In genomic region chr9:127698985-127699670, GRCh38 we compare ENCODE assay signal across 8 cellular contexts. TPM values are rescaled to one million over a fixed set of nuclear protein-coding genes. Genes with fewer than 3 reads are reported as not detected.
DNase-seq lines count a peak whose midpoint lies in the region; ATAC-seq and TF ChIP-seq lines count a peak whose summit lies in the region.

No MANE protein-coding gene starts in this region.

- peak; percentile 100 for ATAC-seq in activated CD8-positive, alpha-beta memory T cell treated with anti-CD3 and anti-CD28 coated beads, Interleukin-2, amount 10 ng/mL, durations not matched to agents 7 days and 5 days
- ATAC-seq in lower lobe of right lung, result peak; percentile 98 to 99

- H3K27me3 ChIP-seq in H7 (ENCODE audit: control insufficient read depth, insufficient read depth, low read length) (no peaks in the 10 kb centered on the region), lower lobe of right lung (ENCODE audit: low read depth) (no peaks in the 10 kb centered on the region)
- H3K27me3 ChIP-seq in effector memory CD4-positive, alpha-beta T cell (replicated peaks; ENCODE audit: control insufficient read depth, insufficient read depth, low read length, poor library complexity, severe bottlenecking), result no peaks in the 10 kb centered on the region

- no peaks in the 10 kb centered on the region for H3K9me3 ChIP-seq in effector memory CD4-positive, alpha-beta T cell (ENCODE audit: control insufficient read depth, low read length)
- no peaks in the 10 kb centered on the region for H3K9me3 ChIP-seq in lower lobe of right lung

- H3K4me1 Mint-ChIP-seq in activated CD8-positive, alpha-beta memory T cell treated with anti-CD3 and anti-CD28 coated beads, Interleukin-2, amount 10 ng/mL, durations not matched to agents 7 days and 5 days, result peaks cover 21% of the 10 kb centered on the region

- no peaks in the 10 kb centered on the region for H3K27me3 Mint-ChIP-seq in activated CD8-positive, alpha-beta memory T cell treated with anti-CD3 and anti-CD28 coated beads, Interleukin-2, amount 10 ng/mL, durations not matched to agents 7 days and 5 days

- peak; percentile 29 for TF ChIP-seq CTCF in lower lobe of right lung (IDR thresholded peaks at IDR 0.05)

- intact Hi-C loops in lower lobe of right lung (cut with DNase I), result no loop called here

- H3K36me3 ChIP-seq in H7 (replicated peaks; ENCODE audit: control insufficient read depth, insufficient read depth, low read length), result no peaks in the 10 kb centered on the region
- H3K36me3 ChIP-seq in effector memory CD4-positive, alpha-beta T cell (ENCODE audit: control insufficient read depth, insufficient read depth, low read length), result no peaks in the 10 kb centered on the region
- H3K36me3 ChIP-seq in lower lobe of right lung, result peaks cover 5% of the 10 kb centered on the region

- DNase-seq in DMS53 (lab: John Stamatoyannopoulos, UW) (peak; percentile 99), H7 (peak; percentile 99), NCI-H2171 (lab: John Stamatoyannopoulos, UW) (peak; percentile 71), lower lobe of right lung (peak; percentile 98), UCSD-AML1 (lab: John Stamatoyannopoulos, UW; ENCODE audit: unreplicated experiment) (no peak)
- peak; percentile 94 for DNase-seq in activated CD8-positive, alpha-beta memory T cell treated with anti-CD3 and anti-CD28 coated beads, Interleukin-2, amount 10 ng/mL, durations not matched to agents 7 days and 5 days
- DNase-seq in effector memory CD4-positive, alpha-beta T cell, result peak; percentile 70 to 80 (median 74)
- DNase-seq in stimulated activated CD4-positive, alpha-beta T cell treated with anti-CD3 and anti-CD28 coated beads, Interleukin-4, amount 100 ng/mL, for 4 hours, result peak; percentile 78 to 82

- peak overlapping the region; percentile 65 for H3K4me3 Mint-ChIP-seq in activated CD8-positive, alpha-beta memory T cell treated with anti-CD3 and anti-CD28 coated beads, Interleukin-2, amount 10 ng/mL, durations not matched to agents 7 days and 5 days

- H3K36me3 Mint-ChIP-seq in activated CD8-positive, alpha-beta memory T cell treated with anti-CD3 and anti-CD28 coated beads, Interleukin-2, amount 10 ng/mL, durations not matched to agents 7 days and 5 days, result peaks cover 2% of the 10 kb centered on the region

- CTCF ChIA-PET in activated CD8-positive, alpha-beta memory T cell treated with anti-CD3 and anti-CD28 coated beads, Interleukin-2, amount 10 ng/mL, durations not matched to agents 7 days and 5 days (lab: Charles Lee), result interaction anchor here (0.7 to 2.4 kb wide), 2 partner anchors 36 to 223 kb away, joined by 3 to 7 read pairs; partner anchors contain the start of gene TOR2A

- H3K27ac ChIP-seq in effector memory CD4-positive, alpha-beta T cell (ENCODE audit: insufficient read depth, low read length, poor library complexity, severe bottlenecking), result no peak overlapping the region
- peak overlapping the region; percentile 92 for H3K27ac ChIP-seq in lower lobe of right lung

- H3K9me3 Mint-ChIP-seq in activated CD8-positive, alpha-beta memory T cell treated with anti-CD3 and anti-CD28 coated beads, Interleukin-2, amount 10 ng/mL, durations not matched to agents 7 days and 5 days (ENCODE audit: low read depth), result no peaks in the 10 kb centered on the region

- H3K4me3 ChIP-seq in H7 (ENCODE audit: insufficient read depth, low read depth, low read length) (peak overlapping the region; percentile 46), lower lobe of right lung (peak overlapping the region; percentile 47)
- H3K4me3 ChIP-seq in effector memory CD4-positive, alpha-beta T cell (ENCODE audit: insufficient read depth, low read depth, low read length, poor library complexity, severe bottlenecking), result peak overlapping the region; percentile 59

- peak overlapping the region; percentile 73 for H3K27ac Mint-ChIP-seq in activated CD8-positive, alpha-beta memory T cell treated with anti-CD3 and anti-CD28 coated beads, Interleukin-2, amount 10 ng/mL, durations not matched to agents 7 days and 5 days

- peaks cover 6% of the 10 kb centered on the region for H3K4me1 ChIP-seq in effector memory CD4-positive, alpha-beta T cell (ENCODE audit: control insufficient read depth, insufficient read depth, low read length, poor library complexity, severe bottlenecking)
- no peaks in the 10 kb centered on the region for H3K4me1 ChIP-seq in lower lobe of right lung

RNA-seq across cellular contexts. Expression of gene CFAP157, which starts 7.7 kb away (rescaled TPM):
- not detected in 2 replicates for total RNA-seq in H7 (2014; rRNA removed; shearing (Covaris generic))
- not detected for total RNA-seq in activated CD8-positive, alpha-beta memory T cell treated with anti-CD3 and anti-CD28 coated beads, Interleukin-2, amount 10 ng/mL, durations not matched to agents 7 days and 5 days
- total RNA-seq in lower lobe of right lung, result 25.9 TPM

RNA-seq across cellular contexts. Expression of gene PTRH1, which starts 16.3 kb away (rescaled TPM):
- 14.3 and 21.2 TPM in 2 replicates for total RNA-seq in H7 (2014; rRNA removed; shearing (Covaris generic))
- 10 to 100 TPM; 12.5 to 14.4 TPM for total RNA-seq in activated CD8-positive, alpha-beta memory T cell treated with anti-CD3 and anti-CD28 coated beads, Interleukin-2, amount 10 ng/mL, durations not matched to agents 7 days and 5 days
- total RNA-seq in lower lobe of right lung, result 9.1 TPM

RNA-seq across cellular contexts. Expression of gene TTC16, which starts 16.8 kb away (rescaled TPM):
- 0.11 TPM in 1 of 2 replicates, not detected in the other for total RNA-seq in H7 (2014; rRNA removed; shearing (Covaris generic))
- 1 to 10 TPM; 1.2 to 5.2 TPM for total RNA-seq in activated CD8-positive, alpha-beta memory T cell treated with anti-CD3 and anti-CD28 coated beads, Interleukin-2, amount 10 ng/mL, durations not matched to agents 7 days and 5 days
- 1.3 TPM for total RNA-seq in lower lobe of right lung

RNA-seq across cellular contexts. Expression of gene TOR2A, which starts 36.0 kb away (rescaled TPM):
- 13.7 and 19.3 TPM in 2 replicates for total RNA-seq in H7 (2014; rRNA removed; shearing (Covaris generic))
- total RNA-seq in activated CD8-positive, alpha-beta memory T cell treated with anti-CD3 and anti-CD28 coated beads, Interleukin-2, amount 10 ng/mL, durations not matched to agents 7 days and 5 days, result 10 to 100 TPM; 24.1 to 26.8 TPM
- 16.5 TPM for total RNA-seq in lower lobe of right lung

Comparison
In these comparisons a context has a peak if more than half of its experiments do, and no peak if none do; other contexts are left out.
1. RNA of gene CFAP157, which starts 7.7 kb away (total RNA-seq): 25.9 TPM in lower lobe of right lung (single experiment); not detected in activated CD8-positive, alpha-beta memory T cell treated with anti-CD3 and anti-CD28 coated beads, Interleukin-2, amount 10 ng/mL, durations not matched to agents 7 days and 5 days and not detected in H7; every median in the first group is over 10 times any median in the second.
2. Peak in every context shown above with its lines, with median percentiles within 50 percentile points of each other: H3K4me3 ChIP-seq.